Comparison of ENCODE assay signal across 18 cellular contexts in the genomic region with DNA sequence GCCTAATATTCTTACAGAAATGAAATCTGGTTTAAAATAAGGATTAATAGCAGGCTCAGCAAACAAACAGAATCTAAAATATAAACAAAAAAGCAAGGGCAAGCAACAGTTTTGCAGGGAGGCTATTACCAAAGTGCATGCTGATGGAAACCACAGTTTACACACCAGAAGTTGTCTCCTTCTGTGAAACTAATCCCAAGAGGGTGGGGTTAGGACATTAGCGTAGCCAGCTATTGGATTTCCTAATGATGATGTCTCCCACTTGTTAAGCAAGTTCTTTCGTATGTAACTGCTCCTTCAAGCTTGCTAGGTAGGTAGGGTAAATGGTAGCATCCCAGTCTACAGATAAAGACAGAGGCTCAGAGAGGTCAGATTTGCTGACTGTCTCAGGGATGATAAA.
A peak's percentile ranks its signal among the peaks of the same experiment; 100 is the strongest.
DNase-seq lines count a peak whose midpoint lies in the region; ATAC-seq, FAIRE-seq and TF ChIP-seq lines count a peak whose summit lies in the region.
"Had no signal": no experiment of that assay in that cellular context is flagged by ENCODE, and none has a peak within 500 bp of the region (broad histone marks: within the 10 kb centered on the region; RNA-seq: fewer than 3 reads in every experiment).

No MANE protein-coding gene starts in this region.

- FAIRE-seq in H1 (lab: Jason Lieb, UNC): no peak
- FAIRE-seq: HTR-8/SVneo had no signal

- H3K79me2 ChIP-seq in GM23338 (replicated peaks; ENCODE audit: insufficient read depth): no peaks in the 10 kb centered on the region
- no peaks in the 10 kb centered on the region for H3K79me2 ChIP-seq in H1 (ENCODE audit: control insufficient read depth in 1 of 2, insufficient read depth in 2 of 2, low read length in 2 of 2)

- no peak overlapping the region for H3K14ac ChIP-seq in H1 (ENCODE audit: insufficient read length)
- H3K14ac ChIP-seq in mesenchymal stem cell (ENCODE audit: low read length in 2 of 2): no peak overlapping the region

- no peak for TF ChIP-seq RAD21 in H1 (IDR thresholded peaks at IDR 0.05 in 1 of 2, conservative IDR thresholded peaks at IDR 0.05 in 1 of 2; ENCODE audit: low read depth in 2 of 2, low read length in 2 of 2)

- H3K4me3 ChIP-seq in AG10803 (ENCODE audit: low read length): no peak overlapping the region
- H3K4me3 ChIP-seq in GM23338: no peak overlapping the region
- H3K4me3 ChIP-seq in H1 (ENCODE audit: extremely low read depth in 1 of 4, insufficient read depth in 2 of 4, low read depth in 3 of 4, low read length in 4 of 4): no peak overlapping the region
- H3K4me3 ChIP-seq in mesenchymal stem cell (ENCODE audit: insufficient read depth in 1 of 2, low read depth in 1 of 2, low read length in 2 of 2): no peak overlapping the region
- H3K4me3 ChIP-seq: HAP-1, PC-9 had no signal

- 87% methylated on average over 2 of the region's 2 CpGs; no CpG with 5 or more reads in 1 of the 2 experiments for WGBS in H1 (ENCODE audit: extremely low coverage in 1 of 2, insufficient coverage in 1 of 2, insufficient read length in 1 of 2, insufficient replicate concordance in 2 of 2, low coverage in 1 of 2, low lambda C conversion rate in 2 of 2, missing lambda C conversion rate in 1 of 2), 2 experiments
- 42% methylated on average over 2 of the region's 2 CpGs for WGBS in mesenchymal stem cell

- no peaks in the 10 kb centered on the region for H4K20me1 ChIP-seq in GM23338 (replicated peaks; ENCODE audit: insufficient read depth)
- H4K20me1 ChIP-seq in H1 (replicated peaks in 1 of 2; ENCODE audit: control insufficient read depth in 1 of 2, insufficient read depth in 2 of 2, low read length in 2 of 2): no peaks in the 10 kb centered on the region

- H3K9ac ChIP-seq in H1 (replicated peaks in 1 of 4; ENCODE audit: extremely low read depth in 1 of 4, low read depth in 3 of 4, low read length in 3 of 4): no peak overlapping the region
- H3K9ac ChIP-seq in mesenchymal stem cell (ENCODE audit: low read length): no peak overlapping the region

- H3K18ac ChIP-seq in H1 (ENCODE audit: extremely low read depth, low read length): no peak overlapping the region
- H3K18ac ChIP-seq in mesenchymal stem cell (ENCODE audit: low read depth in 1 of 2, low read length in 2 of 2): peak overlapping the region in 1 of 2 experiments; percentile 70

- peak overlapping the region; percentile 35; the same call in 1 of the 2 replicates for H2AFZ ChIP-seq in GM23338
- H2AFZ ChIP-seq in H1 (ENCODE audit: low read length): peak overlapping the region; percentile 49; the same call in 1 of the 2 replicates
- peak overlapping the region; percentile 0 for H2AFZ ChIP-seq in mesenchymal stem cell (ENCODE audit: low read depth, low read length)
- H2AFZ ChIP-seq: PC-9 had no signal

- CTCF ChIA-PET in H1 (lab: Charles Lee; ENCODE audit: partially characterized antibody): interaction anchor here (0.7 kb wide), 1 partner anchor 42 kb away, joined by 3 read pairs; no protein-coding TSS in a partner anchor

- H3K4me1 ChIP-seq in GM23338 (ENCODE audit: insufficient read depth): peaks cover 7% of the 10 kb centered on the region; the same call in 1 of the 2 replicates
- H3K4me1 ChIP-seq in H1 (replicated peaks in 1 of 4; ENCODE audit: control insufficient read depth in 3 of 4, insufficient read depth in 4 of 4, low read length in 3 of 4): peaks cover 0 to 4% (median under 1%) of the 10 kb centered on the region in 4 experiments; a peak in 1 of 7 replicates
- H3K4me1 ChIP-seq in mesenchymal stem cell (ENCODE audit: control insufficient read depth, insufficient read depth, low read depth, low read length): no peaks in the 10 kb centered on the region

- H3K27me3 ChIP-seq in GM23338 (ENCODE audit: insufficient read depth) (no peaks in the 10 kb centered on the region), H1 (replicated peaks in 1 of 4; ENCODE audit: control insufficient read depth in 3 of 4, extremely low read depth in 1 of 4, insufficient read depth in 3 of 4, low read length in 3 of 4) (no peaks in the 10 kb centered on the region), mesenchymal stem cell (ENCODE audit: control insufficient read depth in 1 of 2, insufficient read depth in 1 of 2, low read length in 2 of 2) (no peaks in the 10 kb centered on the region)

- H4K8ac ChIP-seq in H1 (ENCODE audit: extremely low read depth, insufficient read depth, low read length) (no peak overlapping the region), mesenchymal stem cell (ENCODE audit: low read length) (peak overlapping the region; percentile 72)

- H2BK5ac ChIP-seq in H1 (ENCODE audit: low read depth, low read length) (no peak overlapping the region), mesenchymal stem cell (ENCODE audit: low read depth, low read length, poor library complexity, severe bottlenecking) (no peak overlapping the region)

- H3F3A ChIP-seq in GM23338 (replicated peaks; ENCODE audit: low read depth): no peaks in the 10 kb centered on the region

- H3K4me2 ChIP-seq in GM23338: no peak overlapping the region
- H3K4me2 ChIP-seq in H1 (ENCODE audit: insufficient read depth in 1 of 2, low read depth in 2 of 2, low read length in 2 of 2): no peak overlapping the region
- H3K4me2 ChIP-seq in mesenchymal stem cell (ENCODE audit: low read length, poor library complexity, severe bottlenecking): no peak overlapping the region
- H3K4me2 ChIP-seq: PC-9 had no signal

- POLR2A ChIA-PET in H1 (lab: Charles Lee; ENCODE audit: partially characterized antibody): no interaction called here

- H3K23me2 ChIP-seq in H1 (ENCODE audit: low read depth, low read length): no peaks in the 10 kb centered on the region

- H3K4me3 Mint-ChIP-seq in GM23338: no peak overlapping the region
- H3K4me3 Mint-ChIP-seq in stimulated activated naive B cell treated with anti-CD40 and anti-IgM and Interleukin-4, amounts not matched to agents 10 μg/mL and 1 μg/mL and 100 μg/mL, for 72 hours: no peak overlapping the region
- H3K4me3 Mint-ChIP-seq: B cell; CD4-positive, alpha-beta T cell; IgD-negative memory B cell had no signal

- no peak for ATAC-seq in GM23338
- ATAC-seq in stimulated activated naive B cell treated with anti-CD40 and anti-IgM and Interleukin-4, amounts not matched to agents 10 μg/mL and 1 μg/mL and 100 μg/mL, for 72 hours (replicated peaks): no peak

- DNase-seq in AG10803 (ENCODE audit: low read depth): peak; percentile 44
- no peak for DNase-seq in GM23338 (ENCODE audit: low spot score)
- DNase-seq in H1 (ENCODE audit: low read depth in 1 of 2, low spot score in 2 of 2): no peak
- DNase-seq in mesenchymal stem cell: peak; percentile 86
- no peak for DNase-seq in AG08395 (ENCODE audit: low spot score)
- no peak for DNase-seq in stimulated activated naive B cell treated with anti-CD40 and anti-IgM and Interleukin-4, amounts not matched to agents 10 μg/mL and 1 μg/mL and 100 μg/mL, for 72 hours
- no peak for DNase-seq in GM19240 (ENCODE audit: insufficient read length, low spot score)
- DNase-seq: CD4-positive, alpha-beta T cell; DMS53; Kasumi-1; NCI-H187 treated with DMSO at 0.1 percent for 48 hours; NCI-H446; PC-9 had no signal

- peaks cover 7% of the 10 kb centered on the region for H3K27me3 Mint-ChIP-seq in GM23338 (ENCODE audit: insufficient read depth, low read depth, poor library complexity)
- H3K27me3 Mint-ChIP-seq in stimulated activated naive B cell treated with anti-CD40 and anti-IgM and Interleukin-4, amounts not matched to agents 10 μg/mL and 1 μg/mL and 100 μg/mL, for 72 hours: no peaks in the 10 kb centered on the region
- H3K27me3 Mint-ChIP-seq: CD4-positive, alpha-beta T cell had no signal

- peaks cover 9% of the 10 kb centered on the region for H3K36me3 Mint-ChIP-seq in GM23338 (ENCODE audit: low read depth)
- H3K36me3 Mint-ChIP-seq in stimulated activated naive B cell treated with anti-CD40 and anti-IgM and Interleukin-4, amounts not matched to agents 10 μg/mL and 1 μg/mL and 100 μg/mL, for 72 hours: peaks cover under 1 to 7% of the 10 kb centered on the region in 2 donors
- H3K36me3 Mint-ChIP-seq: IgD-negative memory B cell had no signal

- H3K9me3 Mint-ChIP-seq in GM23338: peaks cover 22% of the 10 kb centered on the region
- H3K9me3 Mint-ChIP-seq in stimulated activated naive B cell treated with anti-CD40 and anti-IgM and Interleukin-4, amounts not matched to agents 10 μg/mL and 1 μg/mL and 100 μg/mL, for 72 hours: peaks cover 7 to 10% of the 10 kb centered on the region in 2 donors

- no peak for TF ChIP-seq EP300 in H1 (IDR thresholded peaks at IDR 0.05; ENCODE audit: borderline replicate concordance in 1 of 2, low read depth in 2 of 2, low read length in 2 of 2)

- no peak overlapping the region for H4K5ac ChIP-seq in H1 (ENCODE audit: insufficient read length, low read depth, low read length)

- H2AK5ac ChIP-seq in H1 (ENCODE audit: low read depth, low read length) (no peak overlapping the region), mesenchymal stem cell (ENCODE audit: low read length, severe bottlenecking) (no peak overlapping the region)

- H2BK15ac ChIP-seq in H1 (ENCODE audit: low read length) (no peak overlapping the region), mesenchymal stem cell (ENCODE audit: low read depth, poor library complexity, severe bottlenecking) (no peak overlapping the region)

- H2BK20ac ChIP-seq in H1 (ENCODE audit: low read length): no peak overlapping the region

- H3K56ac ChIP-seq in H1 (replicated peaks; ENCODE audit: insufficient read length, low read depth, low read length): no peak overlapping the region

- peaks cover 9 to 12% of the 10 kb centered on the region in 2 experiments; a peak in 3 of 4 replicates for H3K9me3 ChIP-seq in H1 (ENCODE audit: insufficient read depth in 2 of 2, low read depth in 1 of 2, low read length in 1 of 2)
- peaks cover 2% of the 10 kb centered on the region for H3K9me3 ChIP-seq in mesenchymal stem cell (ENCODE audit: control insufficient read depth, low read length)
- H3K9me3 ChIP-seq: HAP-1 had no signal

- H2BK12ac ChIP-seq in H1 (ENCODE audit: low read depth, low read length) (no peak overlapping the region), mesenchymal stem cell (ENCODE audit: low read length in 2 of 2) (no peak overlapping the region)

- H3K79me1 ChIP-seq in H1 (ENCODE audit: low read depth, low read length) (no peaks in the 10 kb centered on the region), mesenchymal stem cell (replicated peaks; ENCODE audit: low read length, poor library complexity, severe bottlenecking) (no peaks in the 10 kb centered on the region)

- H3K9me2 ChIP-seq in GM23338 (ENCODE audit: insufficient read depth): no peaks in the 10 kb centered on the region

- no peaks in the 10 kb centered on the region; the same call in 1 of the 2 replicates for H3K36me3 ChIP-seq in GM23338 (ENCODE audit: insufficient read depth)
- H3K36me3 ChIP-seq in H1 (ENCODE audit: control insufficient read depth in 2 of 4, insufficient read depth in 4 of 4, low read length in 3 of 4): no peaks in the 10 kb centered on the region; a peak in 1 of 8 replicates
- no peaks in the 10 kb centered on the region for H3K36me3 ChIP-seq in mesenchymal stem cell (ENCODE audit: control insufficient read depth in 1 of 2, insufficient read depth in 2 of 2, low read depth in 1 of 2, low read length in 2 of 2)
- H3K36me3 ChIP-seq: HAP-1 had no signal

- no peak for TF ChIP-seq POLR2A in H1 (IDR thresholded peaks at IDR 0.05; ENCODE audit: control extremely low read depth in 1 of 2, low read depth in 2 of 2, low read length in 2 of 2)

- H3K27ac Mint-ChIP-seq in GM23338: no peak overlapping the region
- H3K27ac Mint-ChIP-seq in stimulated activated naive B cell treated with anti-CD40 and anti-IgM and Interleukin-4, amounts not matched to agents 10 μg/mL and 1 μg/mL and 100 μg/mL, for 72 hours: no peak overlapping the region
- H3K27ac Mint-ChIP-seq: B cell; CD4-positive, alpha-beta T cell; IgD-negative memory B cell had no signal

- H4K91ac ChIP-seq in H1 (replicated peaks; ENCODE audit: insufficient read length, low read length): no peak overlapping the region
- no peak overlapping the region for H4K91ac ChIP-seq in mesenchymal stem cell (ENCODE audit: low read length)

- H3K27ac ChIP-seq in GM23338 (ENCODE audit: low read depth) (no peak overlapping the region), H1 (ENCODE audit: low read depth, low read length) (no peak overlapping the region), mesenchymal stem cell (ENCODE audit: low read length, poor library complexity, severe bottlenecking) (no peak overlapping the region)
- H3K27ac ChIP-seq: HL-60, PC-9 had no signal

- peaks cover 5% of the 10 kb centered on the region for H3K4me1 Mint-ChIP-seq in GM23338
- H3K4me1 Mint-ChIP-seq in stimulated activated naive B cell treated with anti-CD40 and anti-IgM and Interleukin-4, amounts not matched to agents 10 μg/mL and 1 μg/mL and 100 μg/mL, for 72 hours: no peaks in the 10 kb centered on the region
- H3K4me1 Mint-ChIP-seq: B cell had no signal

- H3K23ac ChIP-seq in H1 (ENCODE audit: insufficient read length) (no peak overlapping the region), mesenchymal stem cell (ENCODE audit: low read length in 2 of 2) (no peak overlapping the region)

- TF ChIP-seq CTCF in AG10803 (conservative IDR thresholded peaks at IDR 0.05; ENCODE audit: low read length) (no peak), GM23338 (conservative IDR thresholded peaks at IDR 0.05; ENCODE audit: low read depth in 2 of 2) (no peak), H1 (IDR thresholded peaks at IDR 0.05; ENCODE audit: control extremely low read depth in 1 of 3, insufficient read depth in 1 of 3, low read depth in 1 of 3, low read length in 3 of 3) (no peak)

- H2BK120ac ChIP-seq in H1 (replicated peaks; ENCODE audit: low read depth, low read length): no peak overlapping the region
- H2BK120ac ChIP-seq in mesenchymal stem cell (ENCODE audit: low read depth, low read length): no peak overlapping the region

- H3K4ac ChIP-seq in H1 (replicated peaks; ENCODE audit: insufficient read length, low read depth, low read length) (no peak overlapping the region), mesenchymal stem cell (ENCODE audit: low read depth in 1 of 2, low read length in 2 of 2) (no peak overlapping the region)

Comparison
In these comparisons a context has a peak if more than half of its experiments do, and no peak if none do; other contexts are left out.
1. DNase-seq: peak in AG10803 (single experiment) and mesenchymal stem cell (single experiment); none in GM23338 (single experiment), H1 (0 of 2), AG08395 (single experiment), stimulated activated naive B cell treated with anti-CD40 and anti-IgM and Interleukin-4, amounts not matched to agents 10 μg/mL and 1 μg/mL and 100 μg/mL, for 72 hours (single experiment) and GM19240 (single experiment).
2. Peak in every context shown above with its lines, with median percentiles within 50 percentile points of each other: H2AFZ ChIP-seq.